ENCODE assay signal across 26 cellular contexts in the genomic region with DNA sequence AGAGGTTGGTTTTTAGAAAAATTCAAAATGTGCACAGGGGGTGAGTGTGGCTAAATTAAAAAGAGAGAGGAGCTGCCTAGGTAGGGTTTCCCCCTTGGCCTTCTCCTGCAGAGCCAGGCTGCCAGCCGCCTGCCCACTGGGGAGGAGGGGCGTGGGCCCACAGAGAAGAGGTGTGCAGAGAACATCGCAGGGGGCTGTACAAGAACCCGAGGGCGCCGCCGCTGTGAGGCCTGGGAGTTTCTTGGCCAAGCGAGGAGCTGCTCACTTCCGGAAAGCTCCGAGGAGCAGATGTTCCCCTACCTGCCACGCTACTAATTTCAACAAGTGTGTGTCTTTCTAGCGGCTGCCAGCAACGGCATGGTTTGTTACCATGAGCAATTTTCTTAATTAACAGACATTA. TPM values are rescaled to one million over a fixed set of nuclear protein-coding genes. Genes with fewer than 3 reads are reported as not detected.
DNase-seq lines count a peak whose midpoint lies in the region; ATAC-seq and TF ChIP-seq lines count a peak whose summit lies in the region.
"Had no signal": no experiment of that assay in that cellular context is flagged by ENCODE, and none has a peak within 500 bp of the region (broad histone marks: within the 10 kb centered on the region; RNA-seq: fewer than 3 reads in every experiment).

No MANE protein-coding gene starts in this region.

- no peaks in the 10 kb centered on the region for H3F3A ChIP-seq in GM23338 (replicated peaks; ENCODE audit: low read depth)

- H3K36me3 Mint-ChIP-seq in GM23338 (ENCODE audit: low read depth) (peaks cover 10% of the 10 kb centered on the region; the same call in 2 of the 3 replicates), glutamatergic neuron (ENCODE audit: unreplicated experiment) (peaks cover 5% of the 10 kb centered on the region)

- H3K27ac ChIP-seq in GM23338 (ENCODE audit: low read depth) = no peak overlapping the region
- H3K27ac ChIP-seq: esophagus muscularis mucosa, GM23248, spleen had no signal

- no peaks in the 10 kb centered on the region for H3K36me3 ChIP-seq in GM23338 (ENCODE audit: insufficient read depth)

- H3K79me2 ChIP-seq in GM23338 (replicated peaks; ENCODE audit: insufficient read depth) = peaks cover 39% of the 10 kb centered on the region

- H3K27me3 Mint-ChIP-seq in GM23338 (ENCODE audit: insufficient read depth, low read depth, poor library complexity) (peaks cover 21% of the 10 kb centered on the region), glutamatergic neuron (ENCODE audit: unreplicated experiment) (peaks cover 65% of the 10 kb centered on the region)
- H3K27me3 Mint-ChIP-seq: B cell; dendritic cell treated with granulocyte-macrophage colony-stimulating factor and Interleukin-4, amounts not matched to agents 40 ng/mL and 50 ng/mL, for 4 days; type B pancreatic cell had no signal

- H3K9me3 Mint-ChIP-seq in GM23338 (no peaks in the 10 kb centered on the region; the same call in 2 of the 3 replicates), glutamatergic neuron (ENCODE audit: unreplicated experiment) (peaks cover 70% of the 10 kb centered on the region)
- H3K9me3 Mint-ChIP-seq: CD8-positive, alpha-beta memory T cell; dendritic cell treated with granulocyte-macrophage colony-stimulating factor and Interleukin-4, amounts not matched to agents 40 ng/mL and 50 ng/mL, for 4 days; type B pancreatic cell had no signal

- H3K27ac Mint-ChIP-seq in GM23338 = peak overlapping the region; percentile 66
- peak overlapping the region; percentile 82 for H3K27ac Mint-ChIP-seq in glutamatergic neuron (ENCODE audit: unreplicated experiment)
- H3K27ac Mint-ChIP-seq: B cell; dendritic cell treated with granulocyte-macrophage colony-stimulating factor and Interleukin-4, amounts not matched to agents 40 ng/mL and 50 ng/mL, for 4 days; type B pancreatic cell had no signal

- no peak overlapping the region for H3K4me2 ChIP-seq in GM23338

- H3K4me3 Mint-ChIP-seq in GM23338 (no peak overlapping the region), glutamatergic neuron (ENCODE audit: unreplicated experiment) (no peak overlapping the region)
- H3K4me3 Mint-ChIP-seq: B cell; CD8-positive, alpha-beta memory T cell; dendritic cell treated with granulocyte-macrophage colony-stimulating factor and Interleukin-4, amounts not matched to agents 40 ng/mL and 50 ng/mL, for 4 days; type B pancreatic cell had no signal

- H3K4me1 Mint-ChIP-seq in GM23338 (peaks cover 53% of the 10 kb centered on the region), glutamatergic neuron (ENCODE audit: low read depth, unreplicated experiment) (peaks cover 70% of the 10 kb centered on the region)
- H3K4me1 Mint-ChIP-seq: B cell had no signal

- no peak for TF ChIP-seq CTCF in GM23338 (conservative IDR thresholded peaks at IDR 0.05; ENCODE audit: low read depth in 2 of 2)
- TF ChIP-seq CTCF in glutamatergic neuron (IDR thresholded peaks at IDR 0.05; ENCODE audit: partially characterized antibody, unreplicated experiment) = no peak

- H3K4me3 ChIP-seq in GM23338 = no peak overlapping the region
- H3K4me3 ChIP-seq: esophagus muscularis mucosa, GM12878, GM23248, spleen had no signal

- DNase-seq in NCI-H524 (lab: John Stamatoyannopoulos, UW) (peak; percentile 30 to 78), NCI-H524 treated with DMSO at 0.1 percent for 48 hours (lab: John Stamatoyannopoulos, UW) (no peak), GM23338 (ENCODE audit: low spot score) (no peak), NCI-H2227 treated with DMSO at 0.1 percent for 48 hours (lab: John Stamatoyannopoulos, UW) (peak; percentile 33), glutamatergic neuron (no peak), KBM-7 (no peak)
- DNase-seq: activated CD4-positive, alpha-beta T cell treated with anti-CD3 and anti-CD28 coated beads for 1 hour; activated CD8-positive, alpha-beta memory T cell treated with anti-CD3 and anti-CD28 coated beads for 24 hours; activated effector memory CD4-positive, alpha-beta T cell treated with anti-CD3 and anti-CD28 coated beads, Interleukin-2, amount 50 U/mL, for 16 hours; activated T-cell treated with anti-CD3 and anti-CD28 coated beads, Interleukin-2, amount 50 U/mL, for 1 hour; CD8-positive, alpha-beta memory T cell; EL; foreskin melanocyte; GM23248; left cardiac atrium; spleen; T-helper 2 cell had no signal

- H4K20me1 ChIP-seq in GM23338 (replicated peaks; ENCODE audit: insufficient read depth) = peaks cover 13% of the 10 kb centered on the region; the same call in 1 of the 2 replicates

- no peaks in the 10 kb centered on the region for H3K27me3 ChIP-seq in GM23338 (ENCODE audit: insufficient read depth)
- H3K27me3 ChIP-seq: esophagus muscularis mucosa, spleen had no signal

- in situ Hi-C loops in KBM-7 (cut with MboI; ENCODE audit: low pct_unique_long_range_greater_than_20kb, low sequenced_read_pairs) = no loop called here

- H3K4me1 ChIP-seq in GM23338 (ENCODE audit: insufficient read depth) = peaks cover 16% of the 10 kb centered on the region

- H2AFZ ChIP-seq in GM23338 = no peak overlapping the region
- H2AFZ ChIP-seq: GM23248 had no signal

- no peak for ATAC-seq in GM23338
- no peak for ATAC-seq in GM21390 (IDR thresholded peaks at IDR 0.05; ENCODE audit: unreplicated experiment)
- ATAC-seq in HG03280 (IDR thresholded peaks at IDR 0.05; ENCODE audit: unreplicated experiment) = no peak
- ATAC-seq: GM12878, right cardiac atrium, SK-N-SH treated with all-trans-retinoic acid at 6 μM for 48 hours had no signal

- no peaks in the 10 kb centered on the region for H3K9me2 ChIP-seq in GM23338 (ENCODE audit: insufficient read depth)

TF ChIP-seq in GM23338, 12 proteins besides CTCF, POLR2A, EP300 and RAD21 (continues in another document):
- TF ChIP-seq CREB1 (CRISPR knock-in tag; IDR thresholded peaks at IDR 0.05; ENCODE audit: low read depth) (no peak), EZH2phosphoT487 (IDR thresholded peaks at IDR 0.05; ENCODE audit: unreplicated experiment) (no peak), ZNF114 (CRISPR knock-in tag; IDR thresholded peaks at IDR 0.05) (no peak)
- TF ChIP-seq, protein P1, sequence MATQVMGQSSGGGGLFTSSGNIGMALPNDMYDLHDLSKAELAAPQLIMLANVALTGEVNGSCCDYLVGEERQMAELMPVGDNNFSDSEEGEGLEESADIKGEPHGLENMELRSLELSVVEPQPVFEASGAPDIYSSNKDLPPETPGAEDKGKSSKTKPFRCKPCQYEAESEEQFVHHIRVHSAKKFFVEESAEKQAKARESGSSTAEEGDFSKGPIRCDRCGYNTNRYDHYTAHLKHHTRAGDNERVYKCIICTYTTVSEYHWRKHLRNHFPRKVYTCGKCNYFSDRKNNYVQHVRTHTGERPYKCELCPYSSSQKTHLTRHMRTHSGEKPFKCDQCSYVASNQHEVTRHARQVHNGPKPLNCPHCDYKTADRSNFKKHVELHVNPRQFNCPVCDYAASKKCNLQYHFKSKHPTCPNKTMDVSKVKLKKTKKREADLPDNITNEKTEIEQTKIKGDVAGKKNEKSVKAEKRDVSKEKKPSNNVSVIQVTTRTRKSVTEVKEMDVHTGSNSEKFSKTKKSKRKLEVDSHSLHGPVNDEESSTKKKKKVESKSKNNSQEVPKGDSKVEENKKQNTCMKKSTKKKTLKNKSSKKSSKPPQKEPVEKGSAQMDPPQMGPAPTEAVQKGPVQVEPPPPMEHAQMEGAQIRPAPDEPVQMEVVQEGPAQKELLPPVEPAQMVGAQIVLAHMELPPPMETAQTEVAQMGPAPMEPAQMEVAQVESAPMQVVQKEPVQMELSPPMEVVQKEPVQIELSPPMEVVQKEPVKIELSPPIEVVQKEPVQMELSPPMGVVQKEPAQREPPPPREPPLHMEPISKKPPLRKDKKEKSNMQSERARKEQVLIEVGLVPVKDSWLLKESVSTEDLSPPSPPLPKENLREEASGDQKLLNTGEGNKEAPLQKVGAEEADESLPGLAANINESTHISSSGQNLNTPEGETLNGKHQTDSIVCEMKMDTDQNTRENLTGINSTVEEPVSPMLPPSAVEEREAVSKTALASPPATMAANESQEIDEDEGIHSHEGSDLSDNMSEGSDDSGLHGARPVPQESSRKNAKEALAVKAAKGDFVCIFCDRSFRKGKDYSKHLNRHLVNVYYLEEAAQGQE (IDR thresholded peaks at IDR 0.05; ENCODE audit: unreplicated experiment) = no peak

RNA-seq across cellular contexts. Expression of a gene that starts 59.6 kb away (rescaled TPM):
- total RNA-seq in GM23338 (2014; rRNA removed; shearing (Covaris generic)) = 121 and 155 TPM in 2 replicates
- 130 and 131 TPM in 2 replicates for polyA plus RNA-seq in GM23338 (2016; fragmentation: Nextera tagmentation; extraction: Ambion mirVana)
- 50.9 TPM for total RNA-seq in glutamatergic neuron (ENCODE audit: unreplicated experiment)

RNA-seq across cellular contexts. Expression of a gene that starts 59.7 kb away (rescaled TPM):
- 8.4 and 11.5 TPM in 2 replicates for total RNA-seq in GM23338 (2014; rRNA removed; shearing (Covaris generic))
- polyA plus RNA-seq in GM23338 (2016; fragmentation: Nextera tagmentation; extraction: Ambion mirVana) = 5.9 and 6.4 TPM in 2 replicates
- 6.8 TPM for total RNA-seq in glutamatergic neuron (ENCODE audit: unreplicated experiment)

Comparison
In these comparisons a context has a peak if more than half of its experiments do, and no peak if none do; other contexts are left out.
1. DNase-seq: peak in NCI-H524 (2 of 2) and NCI-H2227 treated with DMSO at 0.1 percent for 48 hours (single experiment); none in NCI-H524 treated with DMSO at 0.1 percent for 48 hours (single experiment), GM23338 (single experiment), glutamatergic neuron (single experiment) and KBM-7 (single experiment).